Comparison of ENCODE assay signal across 1 cellular context in the genomic region with DNA sequence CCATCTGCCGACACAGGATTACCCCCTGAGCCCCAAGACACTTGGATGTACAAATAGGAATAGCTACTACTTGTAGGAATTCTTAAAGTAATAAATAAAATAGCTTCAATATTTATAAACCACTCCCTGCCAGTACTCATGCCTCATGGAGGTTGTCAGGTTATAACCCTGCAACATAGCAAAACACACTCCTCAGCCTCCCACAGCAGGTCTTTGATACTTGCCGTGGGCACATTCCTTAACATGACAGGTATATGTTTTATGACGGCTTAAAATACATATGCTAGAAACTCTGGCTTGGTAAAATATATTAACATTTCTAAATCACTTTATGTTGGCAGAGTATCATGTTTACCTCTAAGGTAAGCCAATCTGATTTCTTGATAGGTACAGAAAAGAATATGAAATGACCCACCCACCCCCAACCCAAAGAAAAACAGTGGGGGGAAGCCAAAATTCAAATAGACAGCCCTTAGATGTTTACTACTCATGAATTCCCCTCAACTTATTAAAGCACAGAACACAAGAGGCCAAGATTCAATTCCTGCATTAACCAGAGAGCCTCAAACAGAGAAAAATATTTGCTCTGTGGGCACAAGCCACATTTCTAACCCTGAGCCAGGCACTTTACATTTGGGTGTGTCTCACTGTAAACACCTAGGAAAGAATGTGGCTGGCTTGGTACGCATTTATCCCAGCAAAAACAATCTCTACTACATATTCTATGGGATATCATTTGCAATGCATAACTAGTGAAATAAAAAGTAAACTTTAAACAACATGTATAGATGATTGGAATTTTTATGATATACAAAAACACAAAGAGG.
TF ChIP-seq lines count a peak whose summit lies in the region.

No MANE protein-coding gene starts in this region.

TF ChIP-seq in GM23338, 12 proteins besides CTCF, POLR2A, EP300 and RAD21:
- TF ChIP-seq STAT1 (IDR thresholded peaks at IDR 0.05; ENCODE audit: unreplicated experiment) (no peak), JUNB (IDR thresholded peaks at IDR 0.05; ENCODE audit: unreplicated experiment) (no peak), ZNF331 (CRISPR knock-in tag; IDR thresholded peaks at IDR 0.05; ENCODE audit: low read depth) (no peak), NANOG (IDR thresholded peaks at IDR 0.05; ENCODE audit: borderline replicate concordance) (no peak), POLR2AphosphoS5 (IDR thresholded peaks at IDR 0.05; ENCODE audit: low read depth) (no peak)
- TF ChIP-seq, protein P1, sequence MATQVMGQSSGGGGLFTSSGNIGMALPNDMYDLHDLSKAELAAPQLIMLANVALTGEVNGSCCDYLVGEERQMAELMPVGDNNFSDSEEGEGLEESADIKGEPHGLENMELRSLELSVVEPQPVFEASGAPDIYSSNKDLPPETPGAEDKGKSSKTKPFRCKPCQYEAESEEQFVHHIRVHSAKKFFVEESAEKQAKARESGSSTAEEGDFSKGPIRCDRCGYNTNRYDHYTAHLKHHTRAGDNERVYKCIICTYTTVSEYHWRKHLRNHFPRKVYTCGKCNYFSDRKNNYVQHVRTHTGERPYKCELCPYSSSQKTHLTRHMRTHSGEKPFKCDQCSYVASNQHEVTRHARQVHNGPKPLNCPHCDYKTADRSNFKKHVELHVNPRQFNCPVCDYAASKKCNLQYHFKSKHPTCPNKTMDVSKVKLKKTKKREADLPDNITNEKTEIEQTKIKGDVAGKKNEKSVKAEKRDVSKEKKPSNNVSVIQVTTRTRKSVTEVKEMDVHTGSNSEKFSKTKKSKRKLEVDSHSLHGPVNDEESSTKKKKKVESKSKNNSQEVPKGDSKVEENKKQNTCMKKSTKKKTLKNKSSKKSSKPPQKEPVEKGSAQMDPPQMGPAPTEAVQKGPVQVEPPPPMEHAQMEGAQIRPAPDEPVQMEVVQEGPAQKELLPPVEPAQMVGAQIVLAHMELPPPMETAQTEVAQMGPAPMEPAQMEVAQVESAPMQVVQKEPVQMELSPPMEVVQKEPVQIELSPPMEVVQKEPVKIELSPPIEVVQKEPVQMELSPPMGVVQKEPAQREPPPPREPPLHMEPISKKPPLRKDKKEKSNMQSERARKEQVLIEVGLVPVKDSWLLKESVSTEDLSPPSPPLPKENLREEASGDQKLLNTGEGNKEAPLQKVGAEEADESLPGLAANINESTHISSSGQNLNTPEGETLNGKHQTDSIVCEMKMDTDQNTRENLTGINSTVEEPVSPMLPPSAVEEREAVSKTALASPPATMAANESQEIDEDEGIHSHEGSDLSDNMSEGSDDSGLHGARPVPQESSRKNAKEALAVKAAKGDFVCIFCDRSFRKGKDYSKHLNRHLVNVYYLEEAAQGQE (IDR thresholded peaks at IDR 0.05; ENCODE audit: unreplicated experiment) = no peak
- TF ChIP-seq, protein P2, sequence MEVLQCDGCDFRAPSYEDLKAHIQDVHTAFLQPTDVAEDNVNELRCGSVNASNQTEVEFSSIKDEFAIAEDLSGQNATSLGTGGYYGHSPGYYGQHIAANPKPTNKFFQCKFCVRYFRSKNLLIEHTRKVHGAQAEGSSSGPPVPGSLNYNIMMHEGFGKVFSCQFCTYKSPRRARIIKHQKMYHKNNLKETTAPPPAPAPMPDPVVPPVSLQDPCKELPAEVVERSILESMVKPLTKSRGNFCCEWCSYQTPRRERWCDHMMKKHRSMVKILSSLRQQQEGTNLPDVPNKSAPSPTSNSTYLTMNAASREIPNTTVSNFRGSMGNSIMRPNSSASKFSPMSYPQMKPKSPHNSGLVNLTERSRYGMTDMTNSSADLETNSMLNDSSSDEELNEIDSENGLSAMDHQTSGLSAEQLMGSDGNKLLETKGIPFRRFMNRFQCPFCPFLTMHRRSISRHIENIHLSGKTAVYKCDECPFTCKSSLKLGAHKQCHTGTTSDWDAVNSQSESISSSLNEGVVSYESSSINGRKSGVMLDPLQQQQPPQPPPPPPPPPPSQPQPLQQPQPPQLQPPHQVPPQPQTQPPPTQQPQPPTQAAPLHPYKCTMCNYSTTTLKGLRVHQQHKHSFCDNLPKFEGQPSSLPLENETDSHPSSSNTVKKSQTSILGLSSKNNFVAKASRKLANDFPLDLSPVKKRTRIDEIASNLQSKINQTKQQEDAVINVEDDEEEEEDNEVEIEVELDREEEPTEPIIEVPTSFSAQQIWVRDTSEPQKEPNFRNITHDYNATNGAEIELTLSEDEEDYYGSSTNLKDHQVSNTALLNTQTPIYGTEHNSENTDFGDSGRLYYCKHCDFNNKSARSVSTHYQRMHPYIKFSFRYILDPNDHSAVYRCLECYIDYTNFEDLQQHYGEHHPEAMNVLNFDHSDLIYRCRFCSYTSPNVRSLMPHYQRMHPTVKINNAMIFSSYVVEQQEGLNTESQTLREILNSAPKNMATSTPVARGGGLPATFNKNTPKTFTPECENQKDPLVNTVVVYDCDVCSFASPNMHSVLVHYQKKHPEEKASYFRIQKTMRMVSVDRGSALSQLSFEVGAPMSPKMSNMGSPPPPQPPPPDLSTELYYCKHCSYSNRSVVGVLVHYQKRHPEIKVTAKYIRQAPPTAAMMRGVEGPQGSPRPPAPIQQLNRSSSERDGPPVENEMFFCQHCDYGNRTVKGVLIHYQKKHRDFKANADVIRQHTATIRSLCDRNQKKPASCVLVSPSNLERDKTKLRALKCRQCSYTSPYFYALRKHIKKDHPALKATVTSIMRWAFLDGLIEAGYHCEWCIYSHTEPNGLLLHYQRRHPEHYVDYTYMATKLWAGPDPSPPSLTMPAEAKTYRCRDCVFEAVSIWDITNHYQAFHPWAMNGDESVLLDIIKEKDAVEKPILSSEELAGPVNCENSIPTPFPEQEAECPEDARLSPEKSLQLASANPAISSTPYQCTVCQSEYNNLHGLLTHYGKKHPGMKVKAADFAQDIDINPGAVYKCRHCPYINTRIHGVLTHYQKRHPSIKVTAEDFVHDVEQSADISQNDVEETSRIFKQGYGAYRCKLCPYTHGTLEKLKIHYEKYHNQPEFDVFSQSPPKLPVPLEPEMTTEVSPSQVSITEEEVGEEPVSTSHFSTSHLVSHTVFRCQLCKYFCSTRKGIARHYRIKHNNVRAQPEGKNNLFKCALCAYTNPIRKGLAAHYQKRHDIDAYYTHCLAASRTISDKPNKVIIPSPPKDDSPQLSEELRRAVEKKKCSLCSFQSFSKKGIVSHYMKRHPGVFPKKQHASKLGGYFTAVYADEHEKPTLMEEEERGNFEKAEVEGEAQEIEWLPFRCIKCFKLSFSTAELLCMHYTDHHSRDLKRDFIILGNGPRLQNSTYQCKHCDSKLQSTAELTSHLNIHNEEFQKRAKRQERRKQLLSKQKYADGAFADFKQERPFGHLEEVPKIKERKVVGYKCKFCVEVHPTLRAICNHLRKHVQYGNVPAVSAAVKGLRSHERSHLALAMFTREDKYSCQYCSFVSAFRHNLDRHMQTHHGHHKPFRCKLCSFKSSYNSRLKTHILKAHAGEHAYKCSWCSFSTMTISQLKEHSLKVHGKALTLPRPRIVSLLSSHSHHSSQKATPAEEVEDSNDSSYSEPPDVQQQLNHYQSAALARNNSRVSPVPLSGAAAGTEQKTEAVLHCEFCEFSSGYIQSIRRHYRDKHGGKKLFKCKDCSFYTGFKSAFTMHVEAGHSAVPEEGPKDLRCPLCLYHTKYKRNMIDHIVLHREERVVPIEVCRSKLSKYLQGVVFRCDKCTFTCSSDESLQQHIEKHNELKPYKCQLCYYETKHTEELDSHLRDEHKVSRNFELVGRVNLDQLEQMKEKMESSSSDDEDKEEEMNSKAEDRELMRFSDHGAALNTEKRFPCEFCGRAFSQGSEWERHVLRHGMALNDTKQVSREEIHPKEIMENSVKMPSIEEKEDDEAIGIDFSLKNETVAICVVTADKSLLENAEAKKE (CRISPR knock-in tag; IDR thresholded peaks at IDR 0.05) = no peak
